In the genomic region with DNA sequence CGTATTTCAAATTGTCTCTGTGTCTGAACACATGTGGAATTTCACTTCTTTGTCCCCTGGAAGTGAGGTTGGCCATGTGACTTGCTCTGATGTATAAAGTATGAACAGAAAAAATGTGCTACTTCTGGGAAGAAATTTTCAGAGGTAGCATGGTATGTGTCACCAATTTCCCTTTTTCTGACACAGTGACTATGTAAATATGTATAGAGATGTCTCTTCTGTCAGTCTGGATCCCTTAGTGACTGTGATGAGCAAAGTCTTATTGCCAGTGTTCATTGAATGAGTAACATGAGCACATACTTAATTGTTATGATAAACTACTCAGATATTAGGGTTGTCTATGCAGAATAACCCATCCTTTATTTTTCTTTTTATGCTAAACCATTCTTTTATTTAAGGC, we compare ENCODE assay signal across 36 cellular contexts.
"Had no signal": no experiment of that assay in that cellular context is flagged by ENCODE, and none has a peak within 500 bp of the region (broad histone marks: within the 10 kb centered on the region; RNA-seq: fewer than 3 reads in every experiment).

No MANE protein-coding gene starts in this region.

- H3K4me3 Mint-ChIP-seq: activated CD4-positive, alpha-beta memory T cell treated with anti-CD3 and anti-CD28 coated beads, Interleukin-2, amount 10 ng/mL, durations not matched to agents 7 days and 5 days; activated CD4-positive, alpha-beta T cell treated with anti-CD3 and anti-CD28 coated beads for 36 hours; activated CD4-positive, alpha-beta T cell treated with anti-CD3 and anti-CD28 coated beads, Interleukin-2, amount 10 ng/mL, durations not matched to agents 7 days and 5 days; activated CD8-positive, alpha-beta memory T cell treated with anti-CD3 and anti-CD28 coated beads, Interleukin-2, amount 10 ng/mL, durations not matched to agents 7 days and 5 days; activated CD8-positive, alpha-beta T cell treated with anti-CD3 and anti-CD28 coated beads, Interleukin-2, amount 10 ng/mL, durations not matched to agents 7 days and 5 days; activated naive CD4-positive, alpha-beta T cell treated with anti-CD3 and anti-CD28 coated beads for 36 hours; activated naive CD8-positive, alpha-beta T cell treated with anti-CD3 and anti-CD28 coated beads for 36 hours; activated T-cell treated with anti-CD3 and anti-CD28 coated beads, Interleukin-2, amount 50 U/mL, for 24 hours; T-helper 1 cell treated with Interleukin-12 subunit alpha and Interleukin-12 subunit beta and Interleukin-4 antibody, amounts not matched to agents 30 μg/mL and 1 μg/mL, for 36 hours; T-helper 2 cell treated with Interferon-gamma antibody and Interleukin-4, amounts not matched to agents 5 μg/mL and 100 μg/mL, for 36 hours; WTC11 had no signal

- DNase-seq: activated CD4-positive, alpha-beta memory T cell treated with anti-CD3 and anti-CD28 coated beads, Interleukin-2, amount 10 ng/mL, durations not matched to agents 7 days and 5 days; activated CD4-positive, alpha-beta T cell treated with anti-CD3 and anti-CD28 coated beads for 1 hour; activated CD4-positive, alpha-beta T cell treated with anti-CD3 and anti-CD28 coated beads for 36 hours; activated CD4-positive, alpha-beta T cell treated with anti-CD3 and anti-CD28 coated beads for 48 hours; activated CD4-positive, alpha-beta T cell treated with anti-CD3 and anti-CD28 coated beads, Interleukin-2, amount 10 ng/mL, durations not matched to agents 7 days and 5 days; activated CD4-positive, alpha-beta T cell treated with anti-CD3 and anti-CD28 coated beads, Interleukin-2, amount 50 U/mL, for 48 hours; activated CD4-positive, CD25-positive, alpha-beta regulatory T cell; activated CD8-positive, alpha-beta memory T cell treated with anti-CD3 and anti-CD28 coated beads for 24 hours; activated CD8-positive, alpha-beta memory T cell treated with anti-CD3 and anti-CD28 coated beads, Interleukin-2, amount 10 ng/mL, durations not matched to agents 7 days and 5 days; activated CD8-positive, alpha-beta memory T cell treated with anti-CD3 and anti-CD28 coated beads, Interleukin-2, amount 50 U/mL, for 48 hours; activated CD8-positive, alpha-beta T cell treated with anti-CD3 and anti-CD28 coated beads, Interleukin-2, amount 10 ng/mL, durations not matched to agents 7 days and 5 days; activated effector memory CD4-positive, alpha-beta T cell treated with Interleukin-2 at 50 U/mL for 16 hours; activated gamma-delta T cell; activated naive CD4-positive, alpha-beta T cell treated with anti-CD3 and anti-CD28 coated beads for 36 hours; activated naive CD4-positive, alpha-beta T cell treated with anti-CD3 and anti-CD28 coated beads, Interleukin-2, amount 50 U/mL, for 16 hours; activated naive CD8-positive, alpha-beta T cell treated with anti-CD3 and anti-CD28 coated beads for 36 hours; activated T-cell treated with anti-CD3 and anti-CD28 coated beads, Interleukin-2, amount 50 U/mL, for 24 hours; activated T-cell treated with anti-CD3 and anti-CD28 coated beads, Interleukin-2, amount 50 U/mL, for 48 hours; adrenal gland; amniotic stem cell; aorta; body of pancreas; brain microvascular endothelial cell; central memory CD4-positive, alpha-beta T cell; T-helper 1 cell; T-helper 2 cell; T-helper 9 cell; WERI-Rb-1 had no signal

- ATAC-seq: activated CD4-positive, alpha-beta T cell treated with anti-CD3 and anti-CD28 coated beads for 36 hours; activated CD4-positive, CD25-positive, alpha-beta regulatory T cell treated with anti-CD3 and anti-CD28 coated beads, Interleukin-2, amount 50 U/mL, for 24 hours; activated CD8-positive, alpha-beta memory T cell treated with anti-CD3 and anti-CD28 coated beads, Interleukin-2, amount 10 ng/mL, durations not matched to agents 7 days and 5 days; activated CD8-positive, alpha-beta T cell treated with anti-CD3 and anti-CD28 coated beads, Interleukin-2, amount 10 ng/mL, durations not matched to agents 7 days and 5 days; activated naive CD4-positive, alpha-beta T cell treated with anti-CD3 and anti-CD28 coated beads, Interleukin-2, amount 50 U/mL, for 72 hours; body of pancreas; WTC11 had no signal

- H3K36me3 Mint-ChIP-seq: activated CD8-positive, alpha-beta memory T cell treated with anti-CD3 and anti-CD28 coated beads, Interleukin-2, amount 10 ng/mL, durations not matched to agents 7 days and 5 days; activated naive CD4-positive, alpha-beta T cell treated with anti-CD3 and anti-CD28 coated beads, Interleukin-2, amount 50 U/mL, for 72 hours; activated naive CD8-positive, alpha-beta T cell treated with anti-CD3 and anti-CD28 coated beads for 36 hours; WTC11 had no signal

- H3K4me1 Mint-ChIP-seq: activated CD4-positive, alpha-beta memory T cell treated with anti-CD3 and anti-CD28 coated beads, Interleukin-2, amount 10 ng/mL, durations not matched to agents 7 days and 5 days; activated CD4-positive, alpha-beta T cell treated with anti-CD3 and anti-CD28 coated beads for 36 hours; activated CD4-positive, alpha-beta T cell treated with anti-CD3 and anti-CD28 coated beads, Interleukin-2, amount 10 ng/mL, durations not matched to agents 7 days and 5 days; activated CD8-positive, alpha-beta memory T cell treated with anti-CD3 and anti-CD28 coated beads, Interleukin-2, amount 10 ng/mL, durations not matched to agents 7 days and 5 days; activated naive CD8-positive, alpha-beta T cell treated with anti-CD3 and anti-CD28 coated beads for 36 hours had no signal

- FAIRE-seq: astrocyte, TTC549 had no signal

- H3K9me3 Mint-ChIP-seq: activated CD4-positive, alpha-beta memory T cell treated with anti-CD3 and anti-CD28 coated beads, Interleukin-2, amount 10 ng/mL, durations not matched to agents 7 days and 5 days; activated CD4-positive, alpha-beta T cell treated with anti-CD3 and anti-CD28 coated beads, Interleukin-2, amount 10 ng/mL, durations not matched to agents 7 days and 5 days; activated naive CD4-positive, alpha-beta T cell treated with anti-CD3 and anti-CD28 coated beads for 36 hours; activated naive CD4-positive, alpha-beta T cell treated with anti-CD3 and anti-CD28 coated beads, Interleukin-2, amount 50 U/mL, for 72 hours; activated naive CD8-positive, alpha-beta T cell treated with anti-CD3 and anti-CD28 coated beads for 36 hours; activated T-cell treated with anti-CD3 and anti-CD28 coated beads, Interleukin-2, amount 50 U/mL, for 24 hours; activated T-helper 2 cell treated with anti-CD3 and anti-CD28 coated beads, Interferon-gamma antibody, Interleukin-2, Interleukin-4, amounts not matched to agents 10 μg/mL and 5 μg/mL and 100 μg/mL, durations not matched to agents 14 hours and 24 hours and 36 hours; T-helper 1 cell treated with Interleukin-12 subunit alpha and Interleukin-12 subunit beta and Interleukin-4 antibody, amounts not matched to agents 30 μg/mL and 1 μg/mL, for 36 hours; T-helper 2 cell treated with Interferon-gamma antibody and Interleukin-4, amounts not matched to agents 5 μg/mL and 100 μg/mL, for 36 hours had no signal

- H3K27ac Mint-ChIP-seq: activated CD4-positive, alpha-beta memory T cell treated with anti-CD3 and anti-CD28 coated beads, Interleukin-2, amount 10 ng/mL, durations not matched to agents 7 days and 5 days; activated CD4-positive, alpha-beta T cell treated with anti-CD3 and anti-CD28 coated beads for 36 hours; activated CD4-positive, alpha-beta T cell treated with anti-CD3 and anti-CD28 coated beads, Interleukin-2, amount 10 ng/mL, durations not matched to agents 7 days and 5 days; activated CD8-positive, alpha-beta memory T cell treated with anti-CD3 and anti-CD28 coated beads, Interleukin-2, amount 10 ng/mL, durations not matched to agents 7 days and 5 days; activated CD8-positive, alpha-beta T cell treated with anti-CD3 and anti-CD28 coated beads, Interleukin-2, amount 10 ng/mL, durations not matched to agents 7 days and 5 days; activated naive CD4-positive, alpha-beta T cell treated with anti-CD3 and anti-CD28 coated beads for 36 hours; activated naive CD4-positive, alpha-beta T cell treated with anti-CD3 and anti-CD28 coated beads, Interleukin-2, amount 50 U/mL, for 72 hours; activated naive CD8-positive, alpha-beta T cell treated with anti-CD3 and anti-CD28 coated beads for 36 hours; activated T-cell treated with anti-CD3 and anti-CD28 coated beads, Interleukin-2, amount 50 U/mL, for 24 hours; activated T-helper 2 cell treated with anti-CD3 and anti-CD28 coated beads, Interferon-gamma antibody, Interleukin-2, Interleukin-4, amounts not matched to agents 10 μg/mL and 5 μg/mL and 100 μg/mL, durations not matched to agents 14 hours and 24 hours and 36 hours; T-helper 1 cell treated with Interleukin-12 subunit alpha and Interleukin-12 subunit beta and Interleukin-4 antibody, amounts not matched to agents 30 μg/mL and 1 μg/mL, for 36 hours; T-helper 2 cell treated with Interferon-gamma antibody and Interleukin-4, amounts not matched to agents 5 μg/mL and 100 μg/mL, for 36 hours; WTC11 had no signal

- H3K27me3 Mint-ChIP-seq: activated CD4-positive, alpha-beta memory T cell treated with anti-CD3 and anti-CD28 coated beads, Interleukin-2, amount 10 ng/mL, durations not matched to agents 7 days and 5 days; activated CD4-positive, alpha-beta T cell treated with anti-CD3 and anti-CD28 coated beads for 36 hours; activated CD4-positive, alpha-beta T cell treated with anti-CD3 and anti-CD28 coated beads, Interleukin-2, amount 10 ng/mL, durations not matched to agents 7 days and 5 days; activated CD8-positive, alpha-beta memory T cell treated with anti-CD3 and anti-CD28 coated beads, Interleukin-2, amount 10 ng/mL, durations not matched to agents 7 days and 5 days; activated naive CD8-positive, alpha-beta T cell treated with anti-CD3 and anti-CD28 coated beads for 36 hours had no signal
